1 cellular context compared by ENCODE assay signal in the genomic region with DNA sequence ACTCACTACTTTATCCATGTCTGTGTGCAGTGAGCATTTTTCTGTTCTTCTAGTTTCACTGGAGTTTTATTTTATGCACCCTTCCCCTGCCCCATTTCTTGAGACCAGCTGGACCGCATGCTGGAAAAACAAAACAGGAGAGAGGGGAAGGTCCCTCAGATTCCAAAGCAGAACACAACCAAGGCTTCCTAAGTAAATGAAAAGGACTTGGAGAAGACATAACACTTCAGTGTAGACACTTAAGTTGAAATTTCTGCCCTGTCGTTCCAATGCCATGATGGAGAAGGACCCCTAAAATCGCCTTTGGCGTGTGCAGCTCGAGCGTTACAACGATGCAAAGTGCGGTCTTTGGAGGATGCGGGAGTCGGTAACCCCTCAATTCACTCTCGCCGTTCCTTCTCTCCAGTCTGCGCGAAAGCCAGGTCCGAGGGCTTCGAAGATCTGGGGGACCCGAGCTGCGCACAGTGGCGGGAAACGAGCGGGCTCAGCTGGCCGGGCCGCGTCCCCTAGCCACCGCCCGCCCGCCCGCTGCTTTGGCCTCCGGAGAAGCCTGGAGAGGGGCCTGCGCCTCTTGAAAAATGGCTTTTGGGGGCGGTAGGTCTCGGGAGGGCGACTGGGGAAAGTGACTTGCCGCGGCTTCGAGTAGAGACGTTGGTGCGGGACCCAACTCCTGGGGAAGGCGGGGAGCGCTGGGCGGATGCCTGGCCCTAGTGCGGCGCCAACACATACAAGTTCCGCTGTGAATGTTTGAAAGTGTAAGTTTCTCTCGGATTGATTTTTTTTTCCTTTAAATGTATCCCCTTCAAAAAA.
TF ChIP-seq lines count a peak whose summit lies in the region.

No MANE protein-coding gene starts in this region.

TF ChIP-seq in IMR-90, 13 proteins besides CTCF, POLR2A, EP300 and RAD21 (continued from another document):
- TF ChIP-seq, protein P1, sequence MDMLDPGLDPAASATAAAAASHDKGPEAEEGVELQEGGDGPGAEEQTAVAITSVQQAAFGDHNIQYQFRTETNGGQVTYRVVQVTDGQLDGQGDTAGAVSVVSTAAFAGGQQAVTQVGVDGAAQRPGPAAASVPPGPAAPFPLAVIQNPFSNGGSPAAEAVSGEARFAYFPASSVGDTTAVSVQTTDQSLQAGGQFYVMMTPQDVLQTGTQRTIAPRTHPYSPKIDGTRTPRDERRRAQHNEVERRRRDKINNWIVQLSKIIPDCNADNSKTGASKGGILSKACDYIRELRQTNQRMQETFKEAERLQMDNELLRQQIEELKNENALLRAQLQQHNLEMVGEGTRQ (IDR thresholded peaks at IDR 0.05; ENCODE audit: low read depth, low read length) = no peak
- TF ChIP-seq RFX5 (IDR thresholded peaks at IDR 0.05; ENCODE audit: low read depth, low read length) (no peak), CEBPB (IDR thresholded peaks at IDR 0.05; ENCODE audit: low read depth, low read length) (no peak), BHLHE40 (IDR thresholded peaks at IDR 0.05; ENCODE audit: low read depth, low read length) (no peak), RCOR1 (IDR thresholded peaks at IDR 0.05; ENCODE audit: insufficient replicate concordance, low read length) (no peak), NFE2L2 (IDR thresholded peaks at IDR 0.05; ENCODE audit: low read depth, low read length) (no peak), SMC3 (IDR thresholded peaks at IDR 0.05; ENCODE audit: low read depth, low read length) (no peak), FOS (IDR thresholded peaks at IDR 0.05; ENCODE audit: low read depth, low read length) (no peak), ELK1 (IDR thresholded peaks at IDR 0.05; ENCODE audit: borderline replicate concordance, low read depth, low read length) (no peak), MXI1 (IDR thresholded peaks at IDR 0.05; ENCODE audit: borderline replicate concordance, low read depth, low read length) (no peak), CHD1 (IDR thresholded peaks at IDR 0.05; ENCODE audit: low read depth, low read length) (no peak), MAZ (IDR thresholded peaks at IDR 0.05; ENCODE audit: borderline replicate concordance, low read depth, low read length) (no peak)
